1 cellular context compared by ENCODE assay signal in genomic region chr2:88126772-88127637, GRCh38.
TF ChIP-seq lines count a peak whose summit lies in the region.

No MANE protein-coding gene starts in this region.

TF ChIP-seq in liver, 16 proteins besides CTCF, POLR2A, EP300 and RAD21 (continued from another document):
- TF ChIP-seq ZBTB33 (IDR thresholded peaks at IDR 0.05) (no peak), JUND (IDR thresholded peaks at IDR 0.05) (no peak), EGR1 (IDR thresholded peaks at IDR 0.05; ENCODE audit: low read depth in 2 of 2) (no peak), HNF4G (IDR thresholded peaks at IDR 0.05) (no peak)
